Comparison of ENCODE assay signal across 1 cellular context in genomic region chr18:41227993-41228392, GRCh38.
TF ChIP-seq lines count a peak whose summit lies in the region.

No MANE protein-coding gene starts in this region.

TF ChIP-seq in H1, 55 proteins besides CTCF, POLR2A, EP300 and RAD21:
- TF ChIP-seq TEAD4 (IDR thresholded peaks at IDR 0.05; ENCODE audit: low read depth, low read length) = no peak
- peak; percentile 33; the same call in 1 of the 2 replicates for TF ChIP-seq MAFK (IDR thresholded peaks at IDR 0.05; ENCODE audit: low read depth, low read length)
